ENCODE assay signal across 1 cellular context in genomic region chr14:69133206-69134125, GRCh38.
TF ChIP-seq lines count a peak whose summit lies in the region.

No MANE protein-coding gene starts in this region.

TF ChIP-seq in K562, 482 proteins besides CTCF, POLR2A, EP300 and RAD21 (continued from another document and continues in another):
- TF ChIP-seq ZNF512 (tag; IDR thresholded peaks at IDR 0.05) (no peak), CHAMP1 (IDR thresholded peaks at IDR 0.05) (no peak), POLR2AphosphoS5 (IDR thresholded peaks at IDR 0.05; ENCODE audit: control insufficient read depth, insufficient read depth, low read depth, low read length) (no peak), HES1 (IDR thresholded peaks at IDR 0.05; ENCODE audit: low read depth) (no peak), ZBTB7A (IDR thresholded peaks at IDR 0.05; ENCODE audit: borderline replicate concordance, control insufficient read depth, low read depth, low read length) (no peak), ZNF518B (CRISPR knock-in tag; IDR thresholded peaks at IDR 0.05) (no peak), PHF8 (IDR thresholded peaks at IDR 0.05; ENCODE audit: borderline replicate concordance, low read length) (no peak), SRSF9 (IDR thresholded peaks at IDR 0.05; ENCODE audit: borderline replicate concordance, low read depth, low read length) (no peak), POLR2H (tag; IDR thresholded peaks at IDR 0.05; ENCODE audit: low read depth) (peak; percentile 36; the same call in 1 of the 2 replicates), TAF9B (IDR thresholded peaks at IDR 0.05; ENCODE audit: partially characterized antibody) (no peak), HMBOX1 (IDR thresholded peaks at IDR 0.05) (peak; percentile 22), ZNF239 (CRISPR knock-in tag; IDR thresholded peaks at IDR 0.05) (no peak), TARDBP (IDR thresholded peaks at IDR 0.05) (no peak), PHB2 (IDR thresholded peaks at IDR 0.05; ENCODE audit: low read depth) (no peak), NFIC (IDR thresholded peaks at IDR 0.05) (no peak), FOXM1 (IDR thresholded peaks at IDR 0.05; ENCODE audit: low read depth) (no peak), FOXM1 (CRISPR knock-in tag; IDR thresholded peaks at IDR 0.05; ENCODE audit: low read depth) (no peak), HEY1 (CRISPR knock-in tag; IDR thresholded peaks at IDR 0.05; ENCODE audit: borderline replicate concordance) (no peak), HNRNPL (IDR thresholded peaks at IDR 0.05; ENCODE audit: low read depth, low read length) (no peak), NR3C1 (CRISPR knock-in tag; IDR thresholded peaks at IDR 0.05) (no peak), ZNF57 (CRISPR knock-in tag; IDR thresholded peaks at IDR 0.05) (no peak), LARP7 (IDR thresholded peaks at IDR 0.05) (no peak), TEAD2 (tag; IDR thresholded peaks at IDR 0.05) (no peak), ZFP30 (CRISPR knock-in tag; IDR thresholded peaks at IDR 0.05; ENCODE audit: borderline replicate concordance) (no peak), PHB (CRISPR knock-in tag; IDR thresholded peaks at IDR 0.05) (no peak), DIDO1 (tag; IDR thresholded peaks at IDR 0.05; ENCODE audit: low read depth) (no peak), NFE2L1 (tag; IDR thresholded peaks at IDR 0.05; ENCODE audit: borderline replicate concordance, low read depth) (no peak), SIX5 (IDR thresholded peaks at IDR 0.05; ENCODE audit: borderline replicate concordance in 1 of 2, insufficient read depth in 1 of 2, low read depth in 1 of 2, low read length in 2 of 2) (no peak), ELF1 (tag; IDR thresholded peaks at IDR 0.05) (no peak), SAFB (IDR thresholded peaks at IDR 0.05; ENCODE audit: borderline replicate concordance, low read depth, low read length) (no peak), CBX1 (IDR thresholded peaks at IDR 0.05; ENCODE audit: low read depth) (no peak), ZNF280A (IDR thresholded peaks at IDR 0.05; ENCODE audit: low read depth, partially characterized antibody) (no peak), SNIP1 (IDR thresholded peaks at IDR 0.05; ENCODE audit: low read depth) (no peak), SMAD3 (CRISPR knock-in tag; conservative IDR thresholded peaks at IDR 0.05) (no peak), CREM (IDR thresholded peaks at IDR 0.05; ENCODE audit: low read depth) (no peak), TSHZ1 (CRISPR knock-in tag; IDR thresholded peaks at IDR 0.05) (no peak), MED1 (CRISPR knock-in tag; IDR thresholded peaks at IDR 0.05; ENCODE audit: borderline replicate concordance) (no peak), SMAD1 (IDR thresholded peaks at IDR 0.05; ENCODE audit: low read depth, low read length, partially characterized antibody) (no peak), ZNF318 (IDR thresholded peaks at IDR 0.05; ENCODE audit: borderline replicate concordance in 1 of 2, low read depth in 1 of 2) (no peak), MCM3 (IDR thresholded peaks at IDR 0.05) (no peak), RAD51 (IDR thresholded peaks at IDR 0.05; ENCODE audit: borderline replicate concordance, low read depth) (no peak)
